ENCODE assay signal across 22 cellular contexts in genomic region chr7:7235347-7235746, GRCh38.
"Had no signal": no experiment of that assay in that cellular context is flagged by ENCODE, and none has a peak within 500 bp of the region (broad histone marks: within the 10 kb centered on the region; RNA-seq: fewer than 3 reads in every experiment).

No MANE protein-coding gene starts in this region.

- H3K4me1 ChIP-seq: prostate gland, upper lobe of left lung had no signal

- H3K4me3 Mint-ChIP-seq: activated naive CD8-positive, alpha-beta T cell; activated T-cell treated with anti-CD3 and anti-CD28 coated beads, Interleukin-2, amount 50 U/mL, for 24 hours; natural killer cell; T-helper 2 cell treated with Interferon-gamma antibody and Interleukin-4, amounts not matched to agents 5 μg/mL and 100 μg/mL, for 36 hours had no signal

- H3K27me3 Mint-ChIP-seq: activated naive CD8-positive, alpha-beta T cell; activated T-cell treated with anti-CD3 and anti-CD28 coated beads, Interleukin-2, amount 50 U/mL, for 24 hours had no signal

- FAIRE-seq: frontal cortex had no signal

- DNase-seq: activated CD4-positive, alpha-beta T cell treated with anti-CD3 and anti-CD28 coated beads for 1 hour; activated CD8-positive, alpha-beta memory T cell treated with anti-CD3 and anti-CD28 coated beads, Interleukin-2, amount 50 U/mL, for 4 hours; activated naive CD4-positive, alpha-beta T cell; activated T-cell treated with anti-CD3 and anti-CD28 coated beads, Interleukin-2, amount 50 U/mL, for 24 hours; cortex of kidney; glutamatergic neuron; kidney glomerular epithelial cell; left lung; natural killer cell; spleen; stimulated activated CD4-positive, alpha-beta T cell treated with anti-CD3 and anti-CD28 coated beads, Interleukin-4, amount 100 ng/mL, for 1 hour; stimulated activated naive CD4-positive, alpha-beta T cell treated with Interleukin-2 at 50 U/mL for 16 hours; upper lobe of left lung; WERI-Rb-1 had no signal

- H2AFZ ChIP-seq: hepatocyte had no signal

- H3K4me2 ChIP-seq: hepatocyte had no signal

- H3K4me3 ChIP-seq: hepatocyte, left lung, lung, prostate gland, spleen, thoracic aorta, upper lobe of left lung had no signal

- H3K27ac Mint-ChIP-seq: activated T-cell treated with anti-CD3 and anti-CD28 coated beads, Interleukin-2, amount 50 U/mL, for 24 hours; activated T-helper 2 cell treated with anti-CD3 and anti-CD28 coated beads, Interferon-gamma antibody, Interleukin-2, Interleukin-4, amounts not matched to agents 10 μg/mL and 5 μg/mL and 100 μg/mL, durations not matched to agents 14 hours and 24 hours and 36 hours had no signal

- H3K27me3 ChIP-seq: hepatocyte, left lung, spleen, upper lobe of left lung had no signal

- H3K27ac ChIP-seq: hepatocyte, left lung, prostate gland, spleen, thoracic aorta, upper lobe of left lung, WERI-Rb-1 had no signal

- H3K9me3 ChIP-seq: prostate gland had no signal

- H3K36me3 ChIP-seq: prostate gland had no signal

- ATAC-seq: left lung, natural killer cell had no signal
